17 cellular contexts compared by ENCODE assay signal in genomic region chr10:88366772-88367171, GRCh38.
"Had no signal": no experiment of that assay in that cellular context is flagged by ENCODE, and none has a peak within 500 bp of the region (broad histone marks: within the 10 kb centered on the region; RNA-seq: fewer than 3 reads in every experiment).

No MANE protein-coding gene starts in this region.

- H3K4me1 ChIP-seq: stomach, suprapubic skin, testis, tibial artery, upper lobe of left lung, upper lobe of right lung, uterus had no signal

- H3K4me3 ChIP-seq: stomach, suprapubic skin, testis, thoracic aorta, thyroid gland, tibial artery, tibial nerve, transverse colon, upper lobe of left lung, upper lobe of right lung, uterus, vagina had no signal

- ATAC-seq: stimulated activated effector memory CD8-positive, alpha-beta T cell treated with anti-CD3 and anti-CD28 coated beads, Interleukin-12 subunit alpha, Interleukin-12 subunit beta, amount 100 ng/mL, for 72 hours; stimulated activated memory B cell treated with anti-CD40 and anti-IgM and Interleukin-4, amounts not matched to agents 10 μg/mL and 1 μg/mL and 100 μg/mL, for 72 hours; stimulated activated naive B cell treated with anti-CD40 and anti-IgM and Interleukin-4, amounts not matched to agents 10 μg/mL and 1 μg/mL and 100 μg/mL, for 72 hours; stimulated activated naive CD8-positive, alpha-beta T cell treated with anti-CD3 and anti-CD28 coated beads, Interleukin-15, amount 100 ng/mL, for 72 hours; stimulated activated naive CD8-positive, alpha-beta T cell treated with anti-CD3 and anti-CD28 coated beads, Interleukin-15, Interleukin-2, amounts not matched to agents 100 U/mL and 50 U/mL, for 24 hours; upper lobe of right lung had no signal

- H3K36me3 ChIP-seq: stomach, suprapubic skin, thoracic aorta, thyroid gland, tibial artery, tibial nerve, transverse colon, upper lobe of left lung, upper lobe of right lung, uterus, vagina had no signal

- H3K9me3 ChIP-seq: stomach, suprapubic skin, testis, thoracic aorta, thyroid gland, tibial artery, tibial nerve, transverse colon, upper lobe of left lung, upper lobe of right lung, uterus, vagina had no signal

- H3K27ac ChIP-seq: stomach, suprapubic skin, testis, thoracic aorta, thyroid gland, tibial artery, tibial nerve, transverse colon, upper lobe of left lung, upper lobe of right lung, uterus, vagina had no signal
